In genomic region chr2:84963323-84963691, GRCh38 we compare ENCODE assay signal across 15 cellular contexts. TPM values are rescaled to one million over a fixed set of nuclear protein-coding genes. Genes with fewer than 3 reads are reported as not detected.
DNase-seq lines count a peak whose midpoint lies in the region; TF ChIP-seq lines count a peak whose summit lies in the region.
"Had no signal": no experiment of that assay in that cellular context is flagged by ENCODE, and none has a peak within 500 bp of the region (broad histone marks: within the 10 kb centered on the region; RNA-seq: fewer than 3 reads in every experiment).

No MANE protein-coding gene starts in this region.

- H3K4me1 Mint-ChIP-seq in activated naive CD4-positive, alpha-beta T cell treated with anti-CD3 and anti-CD28 coated beads, Interleukin-2, amount 50 U/mL, for 24 hours: peaks cover 52% of the 10 kb centered on the region
- peaks cover 76% of the 10 kb centered on the region for H3K4me1 Mint-ChIP-seq in HFFc6 (ENCODE audit: low read depth)
- H3K4me1 Mint-ChIP-seq in dendritic cell treated with granulocyte-macrophage colony-stimulating factor and Interleukin-4, amounts not matched to agents 40 ng/mL and 50 ng/mL, for 4 days (ENCODE audit: low read depth): peaks cover 63% of the 10 kb centered on the region

- H3K79me2 ChIP-seq in Karpas-422 (ENCODE audit: low read length): peaks cover 28% of the 10 kb centered on the region

- H3K27ac ChIP-seq in Karpas-422 (ENCODE audit: low read length): no peak overlapping the region
- H3K27ac ChIP-seq: cardiac muscle cell, heart left ventricle had no signal

- H3K9ac ChIP-seq in skeletal muscle satellite cell (ENCODE audit: low read depth, low read length): no peak overlapping the region
- no peak overlapping the region for H3K9ac ChIP-seq in Karpas-422 (ENCODE audit: low read length)

- H3K4me1 ChIP-seq in skeletal muscle satellite cell (ENCODE audit: control insufficient read depth, insufficient read depth, low read length) (peaks cover 43% of the 10 kb centered on the region), Karpas-422 (ENCODE audit: low read length) (peaks cover 7% of the 10 kb centered on the region; the same call in 1 of the 2 replicates)

- H3K27me3 ChIP-seq in skeletal muscle satellite cell (ENCODE audit: control insufficient read depth, insufficient read depth, low read length): no peaks in the 10 kb centered on the region
- H3K27me3 ChIP-seq in Karpas-422 (ENCODE audit: low read length): no peaks in the 10 kb centered on the region
- H3K27me3 ChIP-seq: cardiac muscle cell, esophagus muscularis mucosa, heart left ventricle had no signal

- H3K4me3 ChIP-seq in skeletal muscle satellite cell (ENCODE audit: low read length): no peak overlapping the region
- H3K4me3 ChIP-seq in Karpas-422 (ENCODE audit: low read length): no peak overlapping the region
- H3K4me3 ChIP-seq: cardiac muscle cell, esophagus muscularis mucosa, heart left ventricle had no signal

- no peak for TF ChIP-seq CTCF in HFFc6 (IDR thresholded peaks at IDR 0.05)

- H2AFZ ChIP-seq in Karpas-422 (ENCODE audit: low read length): no peak overlapping the region

- no peaks in the 10 kb centered on the region for H3K27me3 Mint-ChIP-seq in activated naive CD4-positive, alpha-beta T cell treated with anti-CD3 and anti-CD28 coated beads, Interleukin-2, amount 50 U/mL, for 24 hours
- peaks cover 6% of the 10 kb centered on the region for H3K27me3 Mint-ChIP-seq in HFFc6 (ENCODE audit: insufficient read depth)
- peaks cover 11% of the 10 kb centered on the region for H3K27me3 Mint-ChIP-seq in dendritic cell treated with granulocyte-macrophage colony-stimulating factor and Interleukin-4, amounts not matched to agents 40 ng/mL and 50 ng/mL, for 4 days

- no peaks in the 10 kb centered on the region for H3K9me2 ChIP-seq in Karpas-422 (replicated peaks; ENCODE audit: insufficient read depth, low read length)

- H3K9me3 ChIP-seq in skeletal muscle satellite cell (replicated peaks; ENCODE audit: low read length) (no peaks in the 10 kb centered on the region), Karpas-422 (ENCODE audit: low read length) (no peaks in the 10 kb centered on the region)
- H3K9me3 ChIP-seq: esophagus muscularis mucosa, heart left ventricle had no signal

- H3K9me3 Mint-ChIP-seq in activated naive CD4-positive, alpha-beta T cell treated with anti-CD3 and anti-CD28 coated beads, Interleukin-2, amount 50 U/mL, for 24 hours: peaks cover 5% of the 10 kb centered on the region
- no peaks in the 10 kb centered on the region for H3K9me3 Mint-ChIP-seq in HFFc6
- no peaks in the 10 kb centered on the region for H3K9me3 Mint-ChIP-seq in dendritic cell treated with granulocyte-macrophage colony-stimulating factor and Interleukin-4, amounts not matched to agents 40 ng/mL and 50 ng/mL, for 4 days

- H3K36me3 ChIP-seq in skeletal muscle satellite cell (ENCODE audit: insufficient read depth, low read length): peaks cover 24% of the 10 kb centered on the region
- H3K36me3 ChIP-seq in Karpas-422 (ENCODE audit: insufficient read depth, low read length): peaks cover 36% of the 10 kb centered on the region

- intact Hi-C loops in dendritic cell treated with granulocyte-macrophage colony-stimulating factor and Interleukin-4, amounts not matched to agents 40 ng/mL and 50 ng/mL, for 4 days (cut with micrococcal nuclease): no loop called here

- H3K4me2 ChIP-seq in skeletal muscle satellite cell (ENCODE audit: low read length) (peak overlapping the region; percentile 21), Karpas-422 (ENCODE audit: low read depth, low read length, poor library complexity, severe bottlenecking) (no peak overlapping the region)

- 0 out of 2 replicates have a peak, but pooled peaks cover 2% of the 10 kb centered on the region for H4K20me1 ChIP-seq in Karpas-422 (ENCODE audit: insufficient read depth, low read depth, low read length)

- H3K36me3 Mint-ChIP-seq in activated naive CD4-positive, alpha-beta T cell treated with anti-CD3 and anti-CD28 coated beads, Interleukin-2, amount 50 U/mL, for 24 hours: peaks cover 27% of the 10 kb centered on the region
- H3K36me3 Mint-ChIP-seq in HFFc6 (ENCODE audit: low read depth): peaks cover 42% of the 10 kb centered on the region
- peaks cover 52% of the 10 kb centered on the region for H3K36me3 Mint-ChIP-seq in dendritic cell treated with granulocyte-macrophage colony-stimulating factor and Interleukin-4, amounts not matched to agents 40 ng/mL and 50 ng/mL, for 4 days (ENCODE audit: low read depth)

- no peak overlapping the region for H3K4me3 Mint-ChIP-seq in activated naive CD4-positive, alpha-beta T cell treated with anti-CD3 and anti-CD28 coated beads, Interleukin-2, amount 50 U/mL, for 24 hours
- peak overlapping the region; percentile 64 for H3K4me3 Mint-ChIP-seq in HFFc6
- H3K4me3 Mint-ChIP-seq in dendritic cell treated with granulocyte-macrophage colony-stimulating factor and Interleukin-4, amounts not matched to agents 40 ng/mL and 50 ng/mL, for 4 days: no peak overlapping the region

- H3K27ac Mint-ChIP-seq in activated naive CD4-positive, alpha-beta T cell treated with anti-CD3 and anti-CD28 coated beads, Interleukin-2, amount 50 U/mL, for 24 hours: peak overlapping the region; percentile 83
- peak overlapping the region; percentile 77 for H3K27ac Mint-ChIP-seq in HFFc6
- peak overlapping the region; percentile 50 for H3K27ac Mint-ChIP-seq in dendritic cell treated with granulocyte-macrophage colony-stimulating factor and Interleukin-4, amounts not matched to agents 40 ng/mL and 50 ng/mL, for 4 days

- no peak for DNase-seq in activated naive CD4-positive, alpha-beta T cell treated with anti-CD3 and anti-CD28 coated beads, Interleukin-2, amount 50 U/mL, for 16 hours
- no peak for DNase-seq in HFFc6
- no peak for DNase-seq in stimulated activated CD4-positive, alpha-beta T cell treated with anti-CD3 and anti-CD28 coated beads, Interleukin-4, amount 100 ng/mL, for 24 hours
- DNase-seq in germinal center (ENCODE audit: low spot score): no peak
- DNase-seq in Karpas-422: no peak
- DNase-seq: GF-D8; heart left ventricle; NCI-H1694; NK-92 treated with Interleukin-12 subunit alpha and Interleukin-12 subunit beta, amount 100 ng/mL, for 24 hours; right cardiac atrium had no signal

RNA-seq across cellular contexts. Expression of gene KCMF1, which starts 7.7 kb away (rescaled TPM):
- 100 to 1,000 TPM in 4 of 6 experiments, 10 to 100 TPM in 2; 95.7 to 105 (median 101) TPM for total RNA-seq in HFFc6 (2021; fragmentation: NEBNext Ultra II Directional; extraction: Animal tissue kit (Norgen Biotek cat#: 25700))
- 46.3 and 52.2 TPM in 2 replicates for total RNA-seq in skeletal muscle satellite cell (2012; rRNA removed)
- 80.7 and 104 TPM in 2 replicates for total RNA-seq in Karpas-422 (2014; rRNA removed; shearing (Covaris generic); ENCODE audit: low replicate concordance)

RNA-seq across cellular contexts. Expression of gene TMSB10, which starts 57.9 kb away (rescaled TPM):
- total RNA-seq in HFFc6 (2021; fragmentation: NEBNext Ultra II Directional; extraction: Animal tissue kit (Norgen Biotek cat#: 25700)): 1,000 to 10,000 TPM; 3,909 to 6,151 (median 5,325) TPM
- total RNA-seq in skeletal muscle satellite cell (2012; rRNA removed): 4,947 and 6,455 TPM in 2 replicates
- total RNA-seq in Karpas-422 (2014; rRNA removed; shearing (Covaris generic); ENCODE audit: low replicate concordance): 1,287 and 3,084 TPM in 2 replicates
